ENCODE assay signal across 9 cellular contexts in genomic region chr2:71417300-71418202, GRCh38. TPM values are rescaled to one million over a fixed set of nuclear protein-coding genes. Genes with fewer than 3 reads are reported as not detected.
DNase-seq lines count a peak whose midpoint lies in the region; ATAC-seq and TF ChIP-seq lines count a peak whose summit lies in the region.
"Had no signal": no experiment of that assay in that cellular context is flagged by ENCODE, and none has a peak within 500 bp of the region (broad histone marks: within the 10 kb centered on the region; RNA-seq: fewer than 3 reads in every experiment).

No MANE protein-coding gene starts in this region.

- H3K27ac ChIP-seq in coronary artery, result no peak overlapping the region

- H3K9me3 ChIP-seq in Caco-2, result no peaks in the 10 kb centered on the region

- TSS peak; percentile 40 for BruUV-seq in Caco-2 (replicated peaks; lab: Mats Ljungman, UMichigan)

- ATAC-seq in natural killer cell, result peak; percentile 43 to 59 (median 59)
- no peak for ATAC-seq in GM21619 (IDR thresholded peaks at IDR 0.05; ENCODE audit: unreplicated experiment)
- no peak for ATAC-seq in HG02642 (IDR thresholded peaks at IDR 0.05; ENCODE audit: poor library complexity, unreplicated experiment)

- DNase-seq in Caco-2 (no peak), NCI-H1417 treated with DMSO at 0.1 percent for 48 hours (lab: John Stamatoyannopoulos, UW) (peak; percentile 2), coronary artery (ENCODE audit: low spot score) (no peak), natural killer cell (no peak), KBM-7 (no peak), NOMO-1 (lab: John Stamatoyannopoulos, UW; ENCODE audit: unreplicated experiment in 2 of 2) (no peak)
- DNase-seq: activated gamma-delta T cell had no signal

- H3K27me3 Mint-ChIP-seq in Caco-2 (ENCODE audit: insufficient read depth, unreplicated experiment), result no peaks in the 10 kb centered on the region
- no peaks in the 10 kb centered on the region for H3K27me3 Mint-ChIP-seq in natural killer cell (ENCODE audit: low read depth in 2 of 2)

- H3K4me1 Mint-ChIP-seq in Caco-2 (ENCODE audit: low read depth, unreplicated experiment), result no peaks in the 10 kb centered on the region
- H3K4me1 Mint-ChIP-seq in natural killer cell, result peaks cover 6 to 10% of the 10 kb centered on the region in 2 donors

- TF ChIP-seq CTCF in Caco-2 (IDR thresholded peaks at IDR 0.05; ENCODE audit: insufficient read depth in 1 of 2, low read depth in 1 of 2, low read length in 1 of 2, severe bottlenecking in 1 of 2, unreplicated experiment in 1 of 2) (no peak), coronary artery (IDR thresholded peaks at IDR 0.05) (no peak), natural killer cell (IDR thresholded peaks at IDR 0.05) (no peak)

- H3K4me3 ChIP-seq in Caco-2 (ENCODE audit: low read depth, low read length), result peak overlapping the region; percentile 35
- H3K4me3 ChIP-seq in coronary artery, result peak overlapping the region; percentile 50

- POLR2A ChIA-PET in Caco-2 (lab: Charles Lee), result no interaction called here

- CTCF ChIA-PET in Caco-2 (lab: Charles Lee), result interaction anchor here (0.7 kb wide), 1 partner anchor 22 kb away, joined by 5 read pairs; no protein-coding TSS in a partner anchor

- intact Hi-C loops in Caco-2 (cut with micrococcal nuclease; ENCODE audit: unreplicated experiment) (no loop called here), natural killer cell (cut with micrococcal nuclease) (no loop called here)

- peak overlapping the region; percentile 75 for H3K4me3 Mint-ChIP-seq in Caco-2 (ENCODE audit: unreplicated experiment)
- H3K4me3 Mint-ChIP-seq in natural killer cell, result peak overlapping the region; percentile 95

- H3K27me3 ChIP-seq in Caco-2 (replicated peaks; ENCODE audit: control insufficient read depth, insufficient read depth, low read length), result no peaks in the 10 kb centered on the region

- peak overlapping the region; percentile 93 for H3K27ac Mint-ChIP-seq in Caco-2 (ENCODE audit: unreplicated experiment)
- H3K27ac Mint-ChIP-seq in natural killer cell, result peak overlapping the region; percentile 90

- in situ Hi-C loops in KBM-7 (cut with MboI; ENCODE audit: low pct_unique_long_range_greater_than_20kb, low sequenced_read_pairs), result no loop called here

- H3K36me3 ChIP-seq in Caco-2 (ENCODE audit: control insufficient read depth, insufficient read depth, low read length), result no peaks in the 10 kb centered on the region

- no peaks in the 10 kb centered on the region for H3K9me3 Mint-ChIP-seq in Caco-2 (ENCODE audit: unreplicated experiment)
- no peaks in the 10 kb centered on the region for H3K9me3 Mint-ChIP-seq in natural killer cell

- H3K4me1 ChIP-seq in Caco-2, result 0 out of 2 replicates have a peak, but pooled peaks cover 6% of the 10 kb centered on the region

- peaks cover 13% of the 10 kb centered on the region for H3K36me3 Mint-ChIP-seq in Caco-2 (ENCODE audit: insufficient read depth, unreplicated experiment)
- peaks cover 2% of the 10 kb centered on the region for H3K36me3 Mint-ChIP-seq in natural killer cell

RNA-seq across cellular contexts. Expression of gene DYSF, which starts 35.8 kb away (rescaled TPM):
- total RNA-seq in Caco-2 (2022), result 1.7 and 2.2 TPM in 2 replicates
- total RNA-seq in natural killer cell, result 10 to 100 TPM; 11.4 to 19.5 (median 12.4) TPM

Comparison
In these comparisons a context has a peak if more than half of its experiments do, and no peak if none do; other contexts are left out.
1. ATAC-seq: peak in natural killer cell (3 of 3); none in GM21619 (single experiment) and HG02642 (single experiment).